Comparison of ENCODE assay signal across 8 cellular contexts in the genomic region with DNA sequence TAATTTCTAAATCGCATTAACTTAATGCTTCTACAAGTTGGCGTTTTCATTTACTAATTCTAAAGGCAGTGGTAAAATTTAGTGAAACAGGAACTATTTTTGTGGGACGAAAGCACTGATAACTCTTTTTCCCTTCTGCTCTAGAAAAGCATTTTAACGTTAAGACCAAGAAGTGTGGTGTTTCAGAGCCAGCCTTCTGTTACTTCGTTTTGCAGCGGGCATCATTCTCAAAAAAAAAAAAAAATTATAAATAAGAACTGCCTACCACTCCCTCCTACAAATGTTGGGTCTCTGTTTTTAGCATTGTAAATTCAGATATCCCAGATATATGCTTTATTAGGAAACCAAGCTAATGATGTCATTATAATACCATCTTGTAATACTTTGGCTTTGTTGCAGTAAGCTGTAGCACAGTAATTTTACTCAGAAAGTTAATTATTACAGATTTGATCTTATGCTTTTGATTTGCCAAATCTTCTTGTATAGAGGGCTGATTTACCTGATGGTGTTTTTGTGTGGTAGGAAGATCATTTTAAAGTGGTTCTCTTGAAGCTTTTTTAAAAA. TPM values are rescaled to one million over a fixed set of nuclear protein-coding genes. Genes with fewer than 3 reads are reported as not detected.
A peak's percentile ranks its signal among the peaks of the same experiment; 100 is the strongest.
DNase-seq lines count a peak whose midpoint lies in the region; ATAC-seq and TF ChIP-seq lines count a peak whose summit lies in the region.

No MANE protein-coding gene starts in this region.

- H3K4me1 ChIP-seq in CD4-positive, alpha-beta memory T cell (ENCODE audit: insufficient read depth, low read length): peaks cover 36% of the 10 kb centered on the region
- peaks cover 19% of the 10 kb centered on the region for H3K4me1 ChIP-seq in MM.1S (ENCODE audit: low read length)
- peaks cover 10% of the 10 kb centered on the region for H3K4me1 ChIP-seq in neuron (ENCODE audit: insufficient read depth, low read length)

- H3K4me3 ChIP-seq in CD4-positive, alpha-beta memory T cell (ENCODE audit: low read length in 2 of 2): peak overlapping the region; percentile 57 to 75
- H3K4me3 ChIP-seq in MM.1S (ENCODE audit: low read length) (peak overlapping the region; percentile 81), neuron (ENCODE audit: low read length) (peak overlapping the region; percentile 70)

- peak overlapping the region; percentile 93 to 99 (median 98) for H3K27ac Mint-ChIP-seq in CD4-positive, alpha-beta memory T cell
- H3K27ac Mint-ChIP-seq in effector memory CD8-positive, alpha-beta T cell: peak overlapping the region; percentile 92 to 95

- peak overlapping the region; percentile 93 to 97 (median 97) for H3K4me3 Mint-ChIP-seq in CD4-positive, alpha-beta memory T cell
- H3K4me3 Mint-ChIP-seq in effector memory CD8-positive, alpha-beta T cell: peak overlapping the region; percentile 88 to 91

- H3K4me2 ChIP-seq in MM.1S (ENCODE audit: low read depth, low read length): peak overlapping the region; percentile 85

- H3K36me3 Mint-ChIP-seq in CD4-positive, alpha-beta memory T cell: peaks cover 4 to 24% of the 10 kb centered on the region in 2 donors
- peaks cover 28% of the 10 kb centered on the region for H3K36me3 Mint-ChIP-seq in effector memory CD8-positive, alpha-beta T cell (ENCODE audit: insufficient read depth)

- H3K9me2 ChIP-seq in MM.1S (replicated peaks; ENCODE audit: insufficient read depth, low read length): no peaks in the 10 kb centered on the region

- H3F3A ChIP-seq in MM.1S (ENCODE audit: insufficient read depth, low read length): peaks cover 22% of the 10 kb centered on the region

- H2AFZ ChIP-seq in MM.1S (ENCODE audit: low read length) (peak overlapping the region; percentile 48), neuron (ENCODE audit: low read depth, low read length) (no peak overlapping the region)

- intact Hi-C loops in CD4-positive, alpha-beta memory T cell (cut with micrococcal nuclease): loop anchor here (2.0 to 10.0 kb wide), 6 partner anchors 40 to 1882 kb away; a partner anchor contains a TSS

- H3K4me1 Mint-ChIP-seq in CD4-positive, alpha-beta memory T cell: peaks cover 28 to 60% (median 33%) of the 10 kb centered on the region in 4 donors
- H3K4me1 Mint-ChIP-seq in effector memory CD8-positive, alpha-beta T cell (ENCODE audit: low read depth in 2 of 2): peaks cover 19 to 38% of the 10 kb centered on the region in 2 donors

- POLR2A ChIA-PET in CD4-positive, alpha-beta memory T cell (lab: Charles Lee; ENCODE audit: partially characterized antibody): interaction anchor here (0.6 to 3.7 kb wide), 14 partner anchors 11 to 1883 kb away, joined by 3 to 15 read pairs (median 4); a partner anchor contains a TSS

- no peaks in the 10 kb centered on the region for H3K9me3 ChIP-seq in CD4-positive, alpha-beta memory T cell (ENCODE audit: control insufficient read depth in 1 of 2, low read length in 2 of 2)
- H3K9me3 ChIP-seq in MM.1S (replicated peaks; ENCODE audit: insufficient read depth, low read length) (no peaks in the 10 kb centered on the region), neuron (ENCODE audit: low read length) (no peaks in the 10 kb centered on the region)

- no peaks in the 10 kb centered on the region for H3K27me3 ChIP-seq in CD4-positive, alpha-beta memory T cell (ENCODE audit: insufficient read depth, low read length)
- no peaks in the 10 kb centered on the region for H3K27me3 ChIP-seq in MM.1S (replicated peaks; ENCODE audit: insufficient read depth, low read length)
- peaks cover 9% of the 10 kb centered on the region for H3K27me3 ChIP-seq in neuron (ENCODE audit: insufficient read depth, low read length)

- H3K36me3 ChIP-seq in CD4-positive, alpha-beta memory T cell (ENCODE audit: insufficient read depth, low read length): no peaks in the 10 kb centered on the region
- H3K36me3 ChIP-seq in MM.1S (replicated peaks; ENCODE audit: insufficient read depth, low read length): no peaks in the 10 kb centered on the region
- H3K36me3 ChIP-seq in neuron (ENCODE audit: insufficient read depth, low read length): peaks cover 2% of the 10 kb centered on the region

- peaks cover 0 to 3% (median 0%) of the 10 kb centered on the region in 8 donors for H3K9me3 Mint-ChIP-seq in CD4-positive, alpha-beta memory T cell
- H3K9me3 Mint-ChIP-seq in effector memory CD8-positive, alpha-beta T cell: no peaks in the 10 kb centered on the region

- peak overlapping the region; percentile 95 for H3K27ac ChIP-seq in CD4-positive, alpha-beta memory T cell (ENCODE audit: low read depth, low read length)
- H3K27ac ChIP-seq in MM.1S (ENCODE audit: low read length): peak overlapping the region; percentile 69

- H3K27me3 Mint-ChIP-seq in CD4-positive, alpha-beta memory T cell: no peaks in the 10 kb centered on the region
- H3K27me3 Mint-ChIP-seq in effector memory CD8-positive, alpha-beta T cell: no peaks in the 10 kb centered on the region

- peak overlapping the region; percentile 82 for H3K9ac ChIP-seq in MM.1S (ENCODE audit: low read length)

- peak in 1 of 5 donors; percentile 2 for DNase-seq in CD4-positive, alpha-beta memory T cell
- DNase-seq in MM.1S: no peak
- DNase-seq in effector memory CD8-positive, alpha-beta T cell: no peak
- no peak for DNase-seq in COLO668 (lab: John Stamatoyannopoulos, UW; ENCODE audit: unreplicated experiment)
- no peak for DNase-seq in NCI-H1930 (lab: John Stamatoyannopoulos, UW)

- H4K20me1 ChIP-seq in MM.1S (ENCODE audit: insufficient read depth, low read length): peaks cover 7% of the 10 kb centered on the region; the same call in 1 of the 2 replicates

- CTCF ChIA-PET in CD4-positive, alpha-beta memory T cell (lab: Charles Lee; ENCODE audit: partially characterized antibody): interaction anchor here (0.9 to 1.2 kb wide), 2 partner anchors 187 to 1089 kb away, joined by 3 read pairs; no protein-coding TSS in a partner anchor

- no peak for ATAC-seq in effector memory CD8-positive, alpha-beta T cell (replicated peaks)
- ATAC-seq in GM21723 (IDR thresholded peaks at IDR 0.05; ENCODE audit: unreplicated experiment): no peak
- ATAC-seq in activated CD4-positive, CD25-positive, alpha-beta regulatory T cell treated with anti-CD3 and anti-CD28 coated beads, Interleukin-2, amount 50 U/mL, for 24 hours: no peak

- TF ChIP-seq CTCF in MM.1S (IDR thresholded peaks at IDR 0.05; ENCODE audit: low read length): no peak

- H3K79me2 ChIP-seq in MM.1S (ENCODE audit: low read length): peaks cover 61% of the 10 kb centered on the region

RNA-seq across cellular contexts. Expression of a gene that starts 1.6 kb away (rescaled TPM):
- 100 to 1,000 TPM; 119 to 130 TPM for total RNA-seq in CD4-positive, alpha-beta memory T cell
- polyA plus RNA-seq in CD4-positive, alpha-beta memory T cell: 10 to 100 TPM; 37.1 to 52.2 TPM
